ENCODE assay signal across 15 cellular contexts in the genomic region with DNA sequence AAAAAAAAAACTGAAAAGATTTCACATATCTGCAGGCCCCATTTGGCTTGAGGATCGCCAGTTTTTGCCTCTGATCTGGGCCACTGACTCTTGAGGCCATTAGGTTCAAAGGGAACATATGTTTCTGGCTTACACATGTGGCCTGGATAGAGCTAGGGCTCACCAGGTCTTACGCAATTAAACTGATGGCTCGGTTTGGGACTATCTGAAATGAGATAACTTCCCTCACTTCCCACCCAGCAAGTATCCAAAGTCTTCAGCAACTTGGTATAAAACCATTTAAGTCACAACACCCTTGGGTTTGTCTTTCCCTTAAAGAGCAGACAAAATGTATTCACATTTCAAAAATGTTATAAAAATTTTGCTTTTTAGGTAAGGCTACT. TPM values are rescaled to one million over a fixed set of nuclear protein-coding genes. Genes with fewer than 3 reads are reported as not detected.
A peak's percentile ranks its signal among the peaks of the same experiment; 100 is the strongest.
DNase-seq lines count a peak whose midpoint lies in the region; ATAC-seq and TF ChIP-seq lines count a peak whose summit lies in the region.
"Had no signal": no experiment of that assay in that cellular context is flagged by ENCODE, and none has a peak within 500 bp of the region (broad histone marks: within the 10 kb centered on the region; RNA-seq: fewer than 3 reads in every experiment).

No MANE protein-coding gene starts in this region.

- peaks cover 0 to 4% (median 0%) of the 10 kb centered on the region in 11 experiments; a peak in 1 of 22 replicates for H3K27me3 ChIP-seq in BLaER1 treated with 17β-estradiol and CSF1 and Interleukin-3, amounts not matched to agents 10 nM and 100 nM
- no peaks in the 10 kb centered on the region for H3K27me3 ChIP-seq in muscle layer of duodenum (ENCODE audit: low read depth, low read length)

- peak overlapping the region; percentile 48 to 96 (median 85); a peak in 21 of 22 replicates for H3K4me2 ChIP-seq in BLaER1 treated with 17β-estradiol and CSF1 and Interleukin-3, amounts not matched to agents 10 nM and 100 nM

- peaks cover 0 to 57% (median 0%) of the 10 kb centered on the region in 11 experiments; a peak in 5 of 22 replicates for H4K20me1 ChIP-seq in BLaER1 treated with 17β-estradiol and CSF1 and Interleukin-3, amounts not matched to agents 10 nM and 100 nM

- ATAC-seq in HG03097 (IDR thresholded peaks at IDR 0.05; ENCODE audit: low FRiP score, unreplicated experiment): no peak
- ATAC-seq: stimulated activated naive CD8-positive, alpha-beta T cell treated with anti-CD3 and anti-CD28 coated beads, Interleukin-15, amount 100 ng/mL, for 72 hours had no signal

- peaks cover 0 to 33% (median 28%) of the 10 kb centered on the region in 11 experiments; a peak in 15 of 22 replicates for H3K36me3 ChIP-seq in BLaER1 treated with 17β-estradiol and CSF1 and Interleukin-3, amounts not matched to agents 10 nM and 100 nM
- peaks cover 0 to 10% of the 10 kb centered on the region in 2 donors for H3K36me3 ChIP-seq in muscle layer of duodenum (ENCODE audit: control insufficient read depth in 1 of 2, insufficient read depth in 2 of 2, low read length in 2 of 2)
- H3K36me3 ChIP-seq: HAP-1 had no signal

- H3K4me1 ChIP-seq in BLaER1 treated with 17β-estradiol and CSF1 and Interleukin-3, amounts not matched to agents 10 nM and 100 nM: peaks cover 50 to 98% (median 91%) of the 10 kb centered on the region in 10 experiments
- H3K4me1 ChIP-seq in muscle layer of duodenum (ENCODE audit: control insufficient read depth in 1 of 2, insufficient read depth in 2 of 2, low read length in 2 of 2): peaks cover 14 to 38% of the 10 kb centered on the region in 2 donors

- peak overlapping the region in 4 of 11 experiments; percentile 15 to 46 (median 22); a peak in 5 of 22 replicates for H3K9ac ChIP-seq in BLaER1 treated with 17β-estradiol and CSF1 and Interleukin-3, amounts not matched to agents 10 nM and 100 nM

- peak; percentile 77 for DNase-seq in MV-4-11 (lab: John Stamatoyannopoulos, UW)
- peak; percentile 69 for DNase-seq in fibroblast of mammary gland (ENCODE audit: low read depth)
- DNase-seq in H4 (ENCODE audit: low spot score): no peak
- DNase-seq in iPS-NIHi11 (ENCODE audit: low spot score): no peak
- no peak for DNase-seq in NCI-H1105 (lab: John Stamatoyannopoulos, UW)
- DNase-seq: activated CD4-positive, alpha-beta T cell treated with anti-CD3 and anti-CD28 coated beads, Interleukin-2, amount 50 U/mL, for 4 hours; amygdala; NCI-H2029; occipital lobe; stimulated activated naive CD8-positive, alpha-beta T cell treated with anti-CD3 and anti-CD28 coated beads, Interleukin-15, amount 100 ng/mL, for 72 hours; T-helper 9 cell had no signal

- no peak for TF ChIP-seq CTCF in fibroblast of mammary gland (conservative IDR thresholded peaks at IDR 0.05; ENCODE audit: control insufficient read depth, insufficient read depth, low read depth, low read length)

- H3K9me3 ChIP-seq in BLaER1 treated with 17β-estradiol and CSF1 and Interleukin-3, amounts not matched to agents 10 nM and 100 nM (replicated peaks in 1 of 11): no peaks in the 10 kb centered on the region
- H3K9me3 ChIP-seq in muscle layer of duodenum (ENCODE audit: control insufficient read depth in 1 of 2, low read length in 2 of 2): no peaks in the 10 kb centered on the region
- H3K9me3 ChIP-seq: HAP-1 had no signal

- H3K27ac ChIP-seq in BLaER1 treated with 17β-estradiol and CSF1 and Interleukin-3, amounts not matched to agents 10 nM and 100 nM: peak overlapping the region in 9 of 11 experiments; percentile 0 to 86 (median 49); a peak in 17 of 22 replicates
- peak overlapping the region; percentile 52 for H3K27ac ChIP-seq in muscle layer of duodenum (ENCODE audit: low read length)

- H3K4me3 ChIP-seq in BLaER1 treated with 17β-estradiol and CSF1 and Interleukin-3, amounts not matched to agents 10 nM and 100 nM: no peak overlapping the region
- H3K4me3 ChIP-seq in fibroblast of mammary gland (ENCODE audit: control insufficient read depth, low read depth, low read length) (no peak overlapping the region), muscle layer of duodenum (ENCODE audit: low read depth in 1 of 2, low read length in 2 of 2) (no peak overlapping the region)
- H3K4me3 ChIP-seq: HAP-1 had no signal

RNA-seq across cellular contexts. Expression of a gene that starts 36.3 kb away (rescaled TPM):
- total RNA-seq in H4 (2014; rRNA removed; shearing (Covaris generic)): 3.2 and 5.0 TPM in 2 replicates

Comparison
In these comparisons a context has a peak if more than half of its experiments do, and no peak if none do; other contexts are left out.
1. DNase-seq: peak in MV-4-11 (single experiment) and fibroblast of mammary gland (single experiment); none in H4 (single experiment), iPS-NIHi11 (single experiment) and NCI-H1105 (single experiment).